25 cellular contexts compared by ENCODE assay signal in the genomic region with DNA sequence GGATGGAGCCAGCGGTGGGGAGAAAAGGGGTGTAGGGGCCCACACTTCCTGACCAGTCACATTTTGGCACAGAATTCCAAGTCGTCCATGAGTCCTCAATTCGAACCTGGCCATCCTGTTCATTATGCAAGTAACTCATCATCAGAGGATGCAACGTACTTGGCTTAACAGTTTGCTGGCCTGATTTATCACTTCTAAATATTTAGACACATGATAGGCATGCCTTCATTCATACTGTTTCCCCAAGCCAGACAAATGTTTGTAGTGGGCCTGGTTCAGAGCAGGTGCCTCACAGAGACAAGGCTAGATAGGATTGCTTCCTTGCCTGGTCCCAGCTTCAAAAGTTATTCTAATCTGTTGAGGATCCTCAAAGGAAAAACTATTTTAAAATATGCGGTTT.
"Had no signal": no experiment of that assay in that cellular context is flagged by ENCODE, and none has a peak within 500 bp of the region (broad histone marks: within the 10 kb centered on the region; RNA-seq: fewer than 3 reads in every experiment).

No MANE protein-coding gene starts in this region.

- H3K9me3 Mint-ChIP-seq: stimulated activated effector memory CD8-positive, alpha-beta T cell treated with anti-CD3 and anti-CD28 coated beads, Interleukin-12 subunit alpha, Interleukin-12 subunit beta, amount 100 ng/mL, for 72 hours; stimulated activated naive CD8-positive, alpha-beta T cell treated with anti-CD3 and anti-CD28 coated beads, Interleukin-15, Interleukin-2, amounts not matched to agents 100 ng/mL and 50 ng/mL, for 24 hours; type B pancreatic cell had no signal

- H3K27me3 ChIP-seq: heart right ventricle, left lung, right atrium auricular region, right lobe of liver, suprapubic skin, tibial artery, uterus had no signal

- H3K4me3 ChIP-seq: heart right ventricle, left lung, lower lobe of right lung, right atrium auricular region, right lobe of liver, skin epidermis, suprapubic skin, thoracic aorta, tibial artery, uterus had no signal

- H3K4me1 ChIP-seq: left lung, lower lobe of right lung, parathyroid adenoma, uterus had no signal

- H3K9ac ChIP-seq: parathyroid adenoma had no signal

- H3K36me3 ChIP-seq: right atrium auricular region, right lobe of liver, uterus had no signal

- H3K4me3 Mint-ChIP-seq: naive B cell; natural killer cell; stimulated activated effector memory CD8-positive, alpha-beta T cell treated with anti-CD3 and anti-CD28 coated beads, Interleukin-12 subunit alpha, Interleukin-12 subunit beta, amount 100 ng/mL, for 72 hours; stimulated activated naive CD8-positive, alpha-beta T cell treated with anti-CD3 and anti-CD28 coated beads, Interleukin-15, Interleukin-2, amounts not matched to agents 100 ng/mL and 50 ng/mL, for 24 hours; type B pancreatic cell had no signal

- H3K4me1 Mint-ChIP-seq: natural killer cell; stimulated activated effector memory CD8-positive, alpha-beta T cell treated with anti-CD3 and anti-CD28 coated beads, Interleukin-12 subunit alpha, Interleukin-12 subunit beta, amount 100 ng/mL, for 72 hours had no signal

- H3K27ac Mint-ChIP-seq: natural killer cell; stimulated activated effector memory CD8-positive, alpha-beta T cell treated with anti-CD3 and anti-CD28 coated beads, Interleukin-12 subunit alpha, Interleukin-12 subunit beta, amount 100 ng/mL, for 72 hours; stimulated activated naive CD8-positive, alpha-beta T cell treated with anti-CD3 and anti-CD28 coated beads, Interleukin-15, Interleukin-2, amounts not matched to agents 100 ng/mL and 50 ng/mL, for 24 hours; type B pancreatic cell had no signal

- H3K27ac ChIP-seq: heart right ventricle, left lung, lower lobe of right lung, parathyroid adenoma, right atrium auricular region, right lobe of liver, skin epidermis, suprapubic skin, thoracic aorta, tibial artery, uterus had no signal

- H3K79me2 ChIP-seq: parathyroid adenoma had no signal

- H2AFZ ChIP-seq: parathyroid adenoma had no signal

- H3K27me3 Mint-ChIP-seq: type B pancreatic cell had no signal

- ATAC-seq: heart right ventricle; natural killer cell; right lobe of liver; stimulated activated effector memory CD8-positive, alpha-beta T cell treated with anti-CD3 and anti-CD28 coated beads, Interleukin-12 subunit alpha, Interleukin-12 subunit beta, amount 100 ng/mL, for 72 hours had no signal

- H3K9me3 ChIP-seq: heart right ventricle, left lung, lower lobe of right lung, right atrium auricular region, right lobe of liver, suprapubic skin, thoracic aorta, tibial artery, uterus had no signal

- H3K36me3 Mint-ChIP-seq: naive B cell; natural killer cell; stimulated activated effector memory CD8-positive, alpha-beta T cell treated with anti-CD3 and anti-CD28 coated beads, Interleukin-12 subunit alpha, Interleukin-12 subunit beta, amount 100 ng/mL, for 72 hours had no signal

- DNase-seq: heart right ventricle; hippocampal formation; kidney glomerular epithelial cell; left colon; left lung; lower lobe of right lung; mammary epithelial cell; naive B cell; natural killer cell; nucleus accumbens; right lobe of liver; stimulated activated CD4-positive, alpha-beta T cell treated with anti-CD3 and anti-CD28 coated beads, Interleukin-12 subunit alpha, Interleukin-12 subunit beta, amount 100 ng/mL, for 4 hours; stimulated activated CD4-positive, alpha-beta T cell treated with anti-CD3 and anti-CD28 coated beads, Interleukin-15, amount 100 ng/mL, for 24 hours; stimulated activated CD4-positive, alpha-beta T cell treated with anti-CD3 and anti-CD28 coated beads, Interleukin-4, amount 100 ng/mL, for 24 hours; stimulated activated naive CD4-positive, alpha-beta T cell; tibial artery; uterus had no signal
